In genomic region chr1:204083491-204083890, GRCh38 we compare ENCODE assay signal across 13 cellular contexts. TPM values are rescaled to one million over a fixed set of nuclear protein-coding genes. Genes with fewer than 3 reads are reported as not detected.
A peak's percentile ranks its signal among the peaks of the same experiment; 100 is the strongest.
DNase-seq lines count a peak whose midpoint lies in the region; ATAC-seq, FAIRE-seq and TF ChIP-seq lines count a peak whose summit lies in the region.
"Had no signal": no experiment of that assay in that cellular context is flagged by ENCODE, and none has a peak within 500 bp of the region (broad histone marks: within the 10 kb centered on the region; RNA-seq: fewer than 3 reads in every experiment).

No MANE protein-coding gene starts in this region.

- H3K9me3 ChIP-seq in H1 (ENCODE audit: insufficient read depth in 2 of 2, low read depth in 1 of 2, low read length in 1 of 2) (no peaks in the 10 kb centered on the region), neuronal stem cell (replicated peaks in 1 of 2; ENCODE audit: control insufficient read depth in 2 of 2, insufficient read depth in 1 of 2, low read depth in 1 of 2, low read length in 2 of 2) (no peaks in the 10 kb centered on the region), upper lobe of left lung (no peaks in the 10 kb centered on the region)
- H3K9me3 ChIP-seq: MG63 had no signal

- CTCF ChIA-PET in RWPE1 (lab: Yijun Ruan, JAX) = interaction anchor here (1.3 kb wide), 1 partner anchor 212 kb away, joined by 4 read pairs; no protein-coding TSS in a partner anchor
- CTCF ChIA-PET in H1 (lab: Charles Lee; ENCODE audit: partially characterized antibody) = interaction anchor here (0.6 to 2.5 kb wide), 3 partner anchors 24 to 638 kb away, joined by 3 to 9 read pairs (median 5); no protein-coding TSS in a partner anchor

- H2BK5ac ChIP-seq in H1 (ENCODE audit: low read depth, low read length) (peak overlapping the region; percentile 97), neuronal stem cell (ENCODE audit: low read length) (no peak overlapping the region)

- POLR2A ChIA-PET in RWPE1 (lab: Yijun Ruan, JAX; ENCODE audit: low non-redundant PET) (no interaction called here), H1 (lab: Charles Lee; ENCODE audit: partially characterized antibody) (interaction anchor here (1.2 to 12.9 kb wide), 7 partner anchors 8 to 218 kb away, joined by 3 to 101 read pairs (median 5); partner anchors contain the start of gene SOX13)

- H3K14ac ChIP-seq in H1 (ENCODE audit: insufficient read length) = no peak overlapping the region
- peak overlapping the region; percentile 60 for H3K14ac ChIP-seq in neuronal stem cell (ENCODE audit: low read length)

- no peak overlapping the region for H3K56ac ChIP-seq in H1 (replicated peaks; ENCODE audit: insufficient read length, low read depth, low read length)

- ATAC-seq in upper lobe of left lung (ENCODE audit: low FRiP score in 2 of 2) (no peak), HG03460 (IDR thresholded peaks at IDR 0.05; ENCODE audit: unreplicated experiment) (no peak), HG02973 (IDR thresholded peaks at IDR 0.05; ENCODE audit: unreplicated experiment) (no peak), GM21717 (IDR thresholded peaks at IDR 0.05; ENCODE audit: unreplicated experiment) (no peak)

- no peak overlapping the region for H4K5ac ChIP-seq in H1 (ENCODE audit: insufficient read length, low read depth, low read length)

- no peak for FAIRE-seq in H1 (lab: Jason Lieb, UNC)

- peak overlapping the region; percentile 57 for H3K18ac ChIP-seq in H1 (ENCODE audit: extremely low read depth, low read length)
- no peak overlapping the region for H3K18ac ChIP-seq in neuronal stem cell (ENCODE audit: low read length)

- H3K27ac ChIP-seq in RWPE1 = peak overlapping the region; percentile 64
- H3K27ac ChIP-seq in H1 (ENCODE audit: low read depth, low read length) = peak overlapping the region; percentile 82
- H3K27ac ChIP-seq in neuronal stem cell (replicated peaks; ENCODE audit: low read length) = no peak overlapping the region
- H3K27ac ChIP-seq in upper lobe of left lung = peak overlapping the region; percentile 82 to 92 (median 92)

- H3K9ac ChIP-seq in H1 (replicated peaks in 1 of 4; ENCODE audit: extremely low read depth in 1 of 4, low read depth in 3 of 4, low read length in 3 of 4) (peak overlapping the region in 1 of 4 experiments; percentile 56; a peak in 1 of 7 replicates), neuronal stem cell (ENCODE audit: low read depth, low read length, poor library complexity) (no peak overlapping the region)

- H3K4me2 ChIP-seq in H1 (ENCODE audit: insufficient read depth in 1 of 2, low read depth in 2 of 2, low read length in 2 of 2) = peak overlapping the region; percentile 57 to 86; a peak in 3 of 4 replicates
- no peak overlapping the region for H3K4me2 ChIP-seq in neuronal stem cell (ENCODE audit: insufficient read depth, low read length, poor library complexity, severe bottlenecking)

- H3K27me3 ChIP-seq in H1 (replicated peaks in 1 of 4; ENCODE audit: control insufficient read depth in 3 of 4, extremely low read depth in 1 of 4, insufficient read depth in 3 of 4, low read length in 3 of 4) (no peaks in the 10 kb centered on the region), neuronal stem cell (ENCODE audit: control insufficient read depth in 3 of 3, insufficient read depth in 3 of 3, low read depth in 1 of 3, low read length in 3 of 3) (no peaks in the 10 kb centered on the region), upper lobe of left lung (no peaks in the 10 kb centered on the region)
- H3K27me3 ChIP-seq: MG63 had no signal

- TF ChIP-seq RAD21 in H1 (IDR thresholded peaks at IDR 0.05 in 1 of 2, conservative IDR thresholded peaks at IDR 0.05 in 1 of 2; ENCODE audit: low read depth in 2 of 2, low read length in 2 of 2) = no peak

- no peak overlapping the region; a peak in 1 of 8 replicates for H3K4me3 ChIP-seq in H1 (ENCODE audit: extremely low read depth in 1 of 4, insufficient read depth in 2 of 4, low read depth in 3 of 4, low read length in 4 of 4)
- no peak overlapping the region for H3K4me3 ChIP-seq in neuronal stem cell (ENCODE audit: low read length in 2 of 2)
- H3K4me3 ChIP-seq in upper lobe of left lung = no peak overlapping the region
- H3K4me3 ChIP-seq: MG63 had no signal

- H2AK5ac ChIP-seq in H1 (ENCODE audit: low read depth, low read length) (peak overlapping the region; percentile 70), neuronal stem cell (ENCODE audit: low read depth, low read length) (peak overlapping the region; percentile 82)

- peak overlapping the region; percentile 100 for H2BK12ac ChIP-seq in H1 (ENCODE audit: low read depth, low read length)
- no peak overlapping the region for H2BK12ac ChIP-seq in neuronal stem cell (ENCODE audit: low read length)

- no peak for TF ChIP-seq CTCF in RWPE1 (conservative IDR thresholded peaks at IDR 0.05; ENCODE audit: low read depth)
- TF ChIP-seq CTCF in H1 (IDR thresholded peaks at IDR 0.05; ENCODE audit: control extremely low read depth in 1 of 3, insufficient read depth in 1 of 3, low read depth in 1 of 3, low read length in 3 of 3) = no peak
- no peak for TF ChIP-seq CTCF in upper lobe of left lung (IDR thresholded peaks at IDR 0.05)

- peak overlapping the region; percentile 98 for H4K91ac ChIP-seq in H1 (replicated peaks; ENCODE audit: insufficient read length, low read length)
- H4K91ac ChIP-seq in neuronal stem cell (ENCODE audit: low read depth, low read length, poor library complexity) = no peak overlapping the region

- H2AFZ ChIP-seq in H1 (ENCODE audit: low read length) (no peak overlapping the region), neuronal stem cell (ENCODE audit: low read length) (no peak overlapping the region)

- H3K4ac ChIP-seq in H1 (replicated peaks; ENCODE audit: insufficient read length, low read depth, low read length) = no peak overlapping the region
- H3K4ac ChIP-seq in neuronal stem cell (ENCODE audit: low read length) = no peak overlapping the region

- H3K36me3 ChIP-seq in H1 (ENCODE audit: control insufficient read depth in 2 of 4, insufficient read depth in 4 of 4, low read length in 3 of 4) (no peaks in the 10 kb centered on the region), neuronal stem cell (replicated peaks in 1 of 2; ENCODE audit: control insufficient read depth in 2 of 2, insufficient read depth in 2 of 2, low read length in 2 of 2) (peaks cover 0 to 28% of the 10 kb centered on the region in 2 donors), upper lobe of left lung (no peaks in the 10 kb centered on the region)
- H3K36me3 ChIP-seq: MG63 had no signal

- peaks cover 10% of the 10 kb centered on the region; the same call in 1 of the 2 replicates for H3K23me2 ChIP-seq in H1 (ENCODE audit: low read depth, low read length)

- peak overlapping the region; percentile 87; the same call in 1 of the 2 replicates for H2BK20ac ChIP-seq in H1 (ENCODE audit: low read length)

- WGBS in H1 (ENCODE audit: extremely low coverage in 1 of 2, insufficient coverage in 1 of 2, insufficient read length in 1 of 2, insufficient replicate concordance in 2 of 2, low coverage in 1 of 2, low lambda C conversion rate in 2 of 2, missing lambda C conversion rate in 1 of 2), 2 experiments = 90% methylated on average over 7 of the region's 7 CpGs; no CpG with 5 or more reads in 1 of the 2 experiments
- WGBS in neuronal stem cell (ENCODE audit: extremely low coverage in 2 of 2, insufficient read length in 2 of 2, insufficient replicate concordance in 1 of 2), 2 donors = no CpG with 5 or more reads among the region's 7 CpGs
- 72 to 87% methylated on average over 7 of the region's 7 CpGs for WGBS in upper lobe of left lung, 2 donors

- H3K4me1 ChIP-seq in H1 (replicated peaks in 1 of 4; ENCODE audit: control insufficient read depth in 3 of 4, insufficient read depth in 4 of 4, low read length in 3 of 4) (peaks cover 39 to 67% (median 59%) of the 10 kb centered on the region in 4 experiments), neuronal stem cell (ENCODE audit: control insufficient read depth in 2 of 2, insufficient read depth in 1 of 2, low read depth in 1 of 2, low read length in 2 of 2) (peaks cover 43 to 56% of the 10 kb centered on the region in 2 donors), upper lobe of left lung (peaks cover 93 to 100% (median 97%) of the 10 kb centered on the region in 4 donors)

- TF ChIP-seq POLR2A in H1 (IDR thresholded peaks at IDR 0.05; ENCODE audit: control extremely low read depth in 1 of 2, low read depth in 2 of 2, low read length in 2 of 2) (no peak), upper lobe of left lung (IDR thresholded peaks at IDR 0.05) (no peak)

- TF ChIP-seq EP300 in H1 (IDR thresholded peaks at IDR 0.05; ENCODE audit: borderline replicate concordance in 1 of 2, low read depth in 2 of 2, low read length in 2 of 2) (no peak), upper lobe of left lung (IDR thresholded peaks at IDR 0.05) (no peak)

- no peak overlapping the region for H3K23ac ChIP-seq in H1 (ENCODE audit: insufficient read length)
- no peak overlapping the region for H3K23ac ChIP-seq in neuronal stem cell (ENCODE audit: low read depth, low read length, poor library complexity)

- H4K8ac ChIP-seq in H1 (ENCODE audit: extremely low read depth, insufficient read depth, low read length) (no peak overlapping the region), neuronal stem cell (ENCODE audit: low read depth, low read length) (no peak overlapping the region)

- H3K79me2 ChIP-seq in H1 (ENCODE audit: control insufficient read depth in 1 of 2, insufficient read depth in 2 of 2, low read length in 2 of 2) = peaks cover 46 to 88% of the 10 kb centered on the region in 2 experiments

- peaks cover 9 to 21% of the 10 kb centered on the region in 2 experiments for H4K20me1 ChIP-seq in H1 (replicated peaks in 1 of 2; ENCODE audit: control insufficient read depth in 1 of 2, insufficient read depth in 2 of 2, low read length in 2 of 2)

- no peak overlapping the region for H2BK15ac ChIP-seq in H1 (ENCODE audit: low read length)
- H2BK15ac ChIP-seq in neuronal stem cell (ENCODE audit: low read length) = no peak overlapping the region

- H2BK120ac ChIP-seq in H1 (replicated peaks; ENCODE audit: low read depth, low read length) = no peak overlapping the region
- H2BK120ac ChIP-seq in neuronal stem cell (ENCODE audit: low read depth, low read length) = no peak overlapping the region

- no peak for DNase-seq in RWPE1 (ENCODE audit: low spot score)
- DNase-seq in H1 (ENCODE audit: low read depth in 1 of 2, low spot score in 2 of 2) = peak in 1 of 2 experiments; percentile 55
- DNase-seq in neuronal stem cell (ENCODE audit: low spot score) = no peak
- no peak for DNase-seq in upper lobe of left lung
- DNase-seq: activated CD4-positive, alpha-beta T cell treated with anti-CD3 and anti-CD28 coated beads for 4 hours; activated T-cell treated with anti-CD3 and anti-CD28 coated beads for 4 hours; HFFc6; MG63; occipital lobe; stimulated activated CD4-positive, alpha-beta T cell treated with anti-CD3 and anti-CD28 coated beads, Interleukin-12 subunit alpha, Interleukin-12 subunit beta, amount 100 ng/mL, for 4 hours had no signal

- H3K79me1 ChIP-seq in H1 (ENCODE audit: low read depth, low read length) = peaks cover 15% of the 10 kb centered on the region
- peaks cover 2% of the 10 kb centered on the region for H3K79me1 ChIP-seq in neuronal stem cell (ENCODE audit: low read depth, low read length)

RNA-seq across cellular contexts. Expression of gene SOX13, which starts 10.6 kb away (rescaled TPM):
- total RNA-seq in H1 (2021; fragmentation: NEBNext Ultra II Directional; extraction: Animal tissue kit (Norgen Biotek cat#: 25700)) = 173 and 180 TPM in 2 replicates
- polyA plus RNA-seq in H1 (2011; rRNA removed) = 113 and 169 TPM in 2 replicates
- 96.2 TPM for polyA plus RNA-seq in H1 (2011; cell fraction: cytosol; rRNA removed)
- 219 TPM for polyA plus RNA-seq in H1 (2011; cell fraction: nucleus; rRNA removed)
- polyA plus RNA-seq in H1 (2012, experiment 1 of 2) = 59.8 to 90.9 TPM (median 83.4 TPM) in 4 replicates
- polyA plus RNA-seq in H1 (2012, experiment 2 of 2) = 63.6 TPM
- 44.3 TPM for polyA plus RNA-seq in H1 (2013, experiment 1 of 2)
- polyA plus RNA-seq in H1 (2013, experiment 2 of 2) = 44.2 TPM
- 81.6 and 128 TPM in 2 replicates for polyA minus RNA-seq in H1 (2011; rRNA and poly(A)+ RNA removed)
- polyA minus RNA-seq in H1 (2011; cell fraction: cytosol; rRNA and poly(A)+ RNA removed) = 90.1 TPM
- polyA minus RNA-seq in H1 (2011; cell fraction: nucleus; rRNA and poly(A)+ RNA removed) = 162 TPM
- 16.2 TPM for polyA plus RNA-seq in neuronal stem cell (2013, experiment 1 of 2)
- polyA plus RNA-seq in neuronal stem cell (2013, experiment 2 of 2) = 16.8 TPM
- 10 to 100 TPM; 33.8 to 76.5 (median 63.9) TPM for total RNA-seq in upper lobe of left lung
